ENCODE assay signal across 26 cellular contexts in genomic region chr14:79056879-79057278, GRCh38.
DNase-seq lines count a peak whose midpoint lies in the region; ATAC-seq, FAIRE-seq and TF ChIP-seq lines count a peak whose summit lies in the region.
"Had no signal": no experiment of that assay in that cellular context is flagged by ENCODE, and none has a peak within 500 bp of the region (broad histone marks: within the 10 kb centered on the region; RNA-seq: fewer than 3 reads in every experiment).

No MANE protein-coding gene starts in this region.

- no peak overlapping the region for H3K4me3 Mint-ChIP-seq in astrocyte (ENCODE audit: unreplicated experiment)
- no peak overlapping the region for H3K4me3 Mint-ChIP-seq in natural killer cell
- H3K4me3 Mint-ChIP-seq: activated naive CD8-positive, alpha-beta T cell treated with anti-CD3 and anti-CD28 coated beads, Interleukin-2, amount 10 ng/mL, durations not matched to agents 7 days and 5 days; stimulated activated naive CD8-positive, alpha-beta T cell treated with anti-CD3 and anti-CD28 coated beads, Interleukin-15, Interleukin-2, amounts not matched to agents 100 ng/mL and 50 ng/mL, for 24 hours; T-cell had no signal

- H3K36me3 ChIP-seq in astrocyte (ENCODE audit: insufficient read depth, low read length) = no peaks in the 10 kb centered on the region
- no peaks in the 10 kb centered on the region for H3K36me3 ChIP-seq in gastroesophageal sphincter
- no peaks in the 10 kb centered on the region for H3K36me3 ChIP-seq in stomach smooth muscle (ENCODE audit: control insufficient read depth in 2 of 2, insufficient read depth in 2 of 2, low read length in 2 of 2)
- H3K36me3 ChIP-seq: BE2C, left lung, spleen had no signal

- H3K79me2 ChIP-seq in astrocyte (ENCODE audit: insufficient read depth, low read length) = no peaks in the 10 kb centered on the region

- intact Hi-C loops in natural killer cell (cut with micrococcal nuclease) = no loop called here

- no peak overlapping the region for H3K9ac ChIP-seq in astrocyte (ENCODE audit: low read length)
- no peak overlapping the region for H3K9ac ChIP-seq in stomach smooth muscle (ENCODE audit: low read length in 2 of 2)

- H3K27ac ChIP-seq in astrocyte (ENCODE audit: low read depth, low read length) = no peak overlapping the region
- H3K27ac ChIP-seq in gastroesophageal sphincter = peak overlapping the region in 3 of 4 donors; percentile 7 to 46 (median 45)
- H3K27ac ChIP-seq in stomach smooth muscle (ENCODE audit: low read length) = peak overlapping the region; percentile 20
- H3K27ac ChIP-seq: left lung, psoas muscle, spleen had no signal

- 43 to 50% methylated on average over 1 of the region's 1 CpG for WGBS in gastroesophageal sphincter (ENCODE audit: low coverage in 1 of 2), 2 donors

- TF ChIP-seq POLR2A in gastroesophageal sphincter (IDR thresholded peaks at IDR 0.05) = no peak

- H3K36me3 Mint-ChIP-seq in astrocyte (ENCODE audit: low read depth, unreplicated experiment) (no peaks in the 10 kb centered on the region), natural killer cell (no peaks in the 10 kb centered on the region)
- H3K36me3 Mint-ChIP-seq: activated naive CD8-positive, alpha-beta T cell treated with anti-CD3 and anti-CD28 coated beads, Interleukin-2, amount 10 ng/mL, durations not matched to agents 7 days and 5 days; T-cell had no signal

- no peak overlapping the region for H2AFZ ChIP-seq in astrocyte (ENCODE audit: low read depth, low read length)

- H3K4me3 ChIP-seq in astrocyte (ENCODE audit: insufficient read depth, low read depth, low read length) = no peak overlapping the region
- no peak overlapping the region for H3K4me3 ChIP-seq in gastroesophageal sphincter
- no peak overlapping the region for H3K4me3 ChIP-seq in stomach smooth muscle (ENCODE audit: low read length in 2 of 2)
- H3K4me3 ChIP-seq: left lung, psoas muscle, spleen had no signal

- H3K9me3 Mint-ChIP-seq in astrocyte (ENCODE audit: unreplicated experiment) (peaks cover 7% of the 10 kb centered on the region), natural killer cell (peaks cover 17 to 19% of the 10 kb centered on the region in 2 donors)
- H3K9me3 Mint-ChIP-seq: activated naive CD8-positive, alpha-beta T cell treated with anti-CD3 and anti-CD28 coated beads, Interleukin-2, amount 10 ng/mL, durations not matched to agents 7 days and 5 days had no signal

- H3K27ac Mint-ChIP-seq in astrocyte (ENCODE audit: unreplicated experiment) (no peak overlapping the region), natural killer cell (no peak overlapping the region)
- H3K27ac Mint-ChIP-seq: activated naive CD8-positive, alpha-beta T cell treated with anti-CD3 and anti-CD28 coated beads, Interleukin-2, amount 10 ng/mL, durations not matched to agents 7 days and 5 days; stimulated activated naive CD8-positive, alpha-beta T cell treated with anti-CD3 and anti-CD28 coated beads, Interleukin-15, Interleukin-2, amounts not matched to agents 100 ng/mL and 50 ng/mL, for 24 hours; T-cell had no signal

- H3K4me1 ChIP-seq in astrocyte (ENCODE audit: insufficient read depth, low read length) (peaks cover 8% of the 10 kb centered on the region), gastroesophageal sphincter (peaks cover 0 to 31% (median 6%) of the 10 kb centered on the region in 3 donors), stomach smooth muscle (ENCODE audit: control insufficient read depth, insufficient read depth, low read length) (peaks cover 14% of the 10 kb centered on the region)
- H3K4me1 ChIP-seq: BE2C, Caco-2, left lung, psoas muscle, spleen had no signal

- TF ChIP-seq CTCF in astrocyte (IDR thresholded peaks at IDR 0.05; ENCODE audit: insufficient read depth, low read depth, low read length) = no peak
- TF ChIP-seq CTCF in gastroesophageal sphincter (IDR thresholded peaks at IDR 0.05) = no peak
- no peak for TF ChIP-seq CTCF in natural killer cell (IDR thresholded peaks at IDR 0.05)

- TF ChIP-seq EP300 in gastroesophageal sphincter (IDR thresholded peaks at IDR 0.05) = no peak

- DNase-seq in H4 (ENCODE audit: low spot score) (peak; percentile 70), astrocyte (ENCODE audit: low read depth) (peak; percentile 88), natural killer cell (no peak), SHP77 treated with DMSO at 0.1 percent for 48 hours (lab: John Stamatoyannopoulos, UW) (no peak)
- DNase-seq: activated CD4-positive, alpha-beta T cell treated with anti-CD3 and anti-CD28 coated beads for 48 hours; activated naive CD8-positive, alpha-beta T cell treated with anti-CD3 and anti-CD28 coated beads, Interleukin-2, amount 10 ng/mL, durations not matched to agents 7 days and 5 days; BE2C; Caco-2; caudate nucleus; DND-41; glutamatergic neuron; left lung; midbrain; NCI-H1417 treated with DMSO at 0.1 percent for 48 hours; NCI-H526 treated with DMSO at 0.1 percent for 48 hours; psoas muscle; Right ventricle myocardium superior; spleen; stimulated activated CD4-positive, alpha-beta T cell treated with anti-CD3 and anti-CD28 coated beads, Interleukin-4, amount 100 ng/mL, for 24 hours; trophoblast cell had no signal

- H3K9me3 ChIP-seq in astrocyte (ENCODE audit: insufficient read depth, low read depth, low read length) (no peaks in the 10 kb centered on the region), gastroesophageal sphincter (no peaks in the 10 kb centered on the region), stomach smooth muscle (ENCODE audit: control insufficient read depth in 2 of 2, low read length in 2 of 2) (no peaks in the 10 kb centered on the region)
- H3K9me3 ChIP-seq: BE2C, Caco-2, left lung, psoas muscle, spleen had no signal

- ATAC-seq in gastroesophageal sphincter = no peak
- no peak for ATAC-seq in HG03354 (IDR thresholded peaks at IDR 0.05; ENCODE audit: poor library complexity, severe bottlenecking, unreplicated experiment)
- no peak for ATAC-seq in natural killer cell
- ATAC-seq: HepG2, left lung, T-cell had no signal

- H4K20me1 ChIP-seq in astrocyte (ENCODE audit: insufficient read depth, low read length) = no peaks in the 10 kb centered on the region

- FAIRE-seq in astrocyte (lab: Jason Lieb, UNC) = no peak
- FAIRE-seq: HepG2 had no signal

- H3K4me1 Mint-ChIP-seq in astrocyte (ENCODE audit: low read depth, unreplicated experiment) (peaks cover 13% of the 10 kb centered on the region), natural killer cell (no peaks in the 10 kb centered on the region)
- H3K4me1 Mint-ChIP-seq: activated naive CD8-positive, alpha-beta T cell treated with anti-CD3 and anti-CD28 coated beads, Interleukin-2, amount 10 ng/mL, durations not matched to agents 7 days and 5 days; T-cell had no signal

- peaks cover 3% of the 10 kb centered on the region for H3K27me3 Mint-ChIP-seq in astrocyte (ENCODE audit: low read depth, unreplicated experiment)
- H3K27me3 Mint-ChIP-seq in natural killer cell (ENCODE audit: low read depth in 2 of 2) = no peaks in the 10 kb centered on the region
- H3K27me3 Mint-ChIP-seq: activated naive CD8-positive, alpha-beta T cell treated with anti-CD3 and anti-CD28 coated beads, Interleukin-2, amount 10 ng/mL, durations not matched to agents 7 days and 5 days; stimulated activated naive CD8-positive, alpha-beta T cell treated with anti-CD3 and anti-CD28 coated beads, Interleukin-15, Interleukin-2, amounts not matched to agents 100 ng/mL and 50 ng/mL, for 24 hours; T-cell had no signal

- H3K4me2 ChIP-seq in astrocyte (ENCODE audit: low read length) = no peak overlapping the region

- H3K27me3 ChIP-seq in astrocyte (ENCODE audit: insufficient read depth, low read length) (peaks cover 26% of the 10 kb centered on the region), gastroesophageal sphincter (no peaks in the 10 kb centered on the region), stomach smooth muscle (ENCODE audit: control insufficient read depth in 1 of 2, insufficient read depth in 2 of 2, low read length in 2 of 2) (no peaks in the 10 kb centered on the region)
- H3K27me3 ChIP-seq: BE2C, left lung, spleen had no signal

Comparison
In these comparisons a context has a peak if more than half of its experiments do, and no peak if none do; other contexts are left out.
1. DNase-seq: peak in H4 (single experiment) and astrocyte (single experiment); none in natural killer cell (single experiment) and SHP77 treated with DMSO at 0.1 percent for 48 hours (single experiment).